In the genomic region with DNA sequence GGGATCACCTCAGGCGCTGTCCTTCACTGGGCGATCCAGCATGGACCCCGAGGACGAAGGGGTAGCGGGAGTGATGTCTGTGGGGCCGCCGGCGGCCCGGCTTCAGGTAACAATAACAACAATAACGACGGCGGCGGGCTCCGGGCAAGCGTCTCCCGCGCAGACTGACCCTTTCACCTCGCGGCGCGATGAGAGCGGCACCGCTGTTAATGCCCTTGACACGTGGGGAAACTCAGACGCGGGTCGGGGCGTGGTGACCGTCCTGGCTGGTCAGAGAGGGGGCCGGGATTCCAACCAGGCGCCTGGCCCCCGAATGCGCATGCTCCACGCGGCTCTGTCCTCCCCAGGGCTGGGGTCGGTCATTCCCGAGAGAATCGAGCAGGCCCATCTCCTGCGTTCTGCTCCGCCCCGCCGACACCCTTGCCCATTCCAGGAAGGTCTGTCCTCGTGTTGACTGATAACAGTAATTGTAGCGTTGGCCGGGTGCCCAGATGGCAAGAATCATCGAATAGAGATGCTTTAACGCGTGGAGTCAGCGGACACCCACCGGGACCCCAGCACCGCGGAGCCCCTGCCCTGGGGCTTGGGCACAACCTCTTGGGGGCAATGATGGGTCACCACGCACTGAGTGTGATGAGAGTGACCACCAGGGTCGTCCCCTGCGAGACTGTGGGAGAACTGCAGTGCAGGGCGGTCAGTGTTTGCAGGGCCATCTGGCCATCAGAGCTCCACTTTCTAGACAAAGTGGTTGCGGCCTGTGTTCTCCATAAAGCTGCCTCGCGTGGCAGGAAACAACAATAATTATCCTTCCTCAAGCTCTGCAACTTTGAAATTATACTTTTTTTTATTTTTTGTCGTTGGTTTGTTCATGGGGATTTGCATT, we compare ENCODE assay signal across 1 cellular context.
TF ChIP-seq lines count a peak whose summit lies in the region.

No MANE protein-coding gene starts in this region.

TF ChIP-seq in HepG2, 621 proteins besides CTCF, POLR2A, EP300 and RAD21 (continued from another document and continues in another):
- TF ChIP-seq, protein P1, sequence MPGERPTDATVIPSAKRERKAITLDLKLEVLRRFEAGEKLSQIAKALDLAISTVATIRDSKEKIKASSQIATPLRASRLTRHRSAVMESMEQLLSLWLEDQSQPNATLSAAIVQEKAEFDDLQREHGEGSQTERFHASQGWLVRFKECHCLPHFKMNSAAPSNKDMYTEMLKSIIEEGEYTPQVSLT (CRISPR knock-in tag; IDR thresholded peaks at IDR 0.05; ENCODE audit: borderline replicate concordance, low read depth), result no peak
- TF ChIP-seq ZSCAN22 (CRISPR knock-in tag; IDR thresholded peaks at IDR 0.05), result no peak
- TF ChIP-seq ZNF17 (CRISPR knock-in tag; IDR thresholded peaks at IDR 0.05), result no peak
- no peak for TF ChIP-seq SMYD3 (CRISPR knock-in tag; IDR thresholded peaks at IDR 0.05)
- TF ChIP-seq, protein P2, sequence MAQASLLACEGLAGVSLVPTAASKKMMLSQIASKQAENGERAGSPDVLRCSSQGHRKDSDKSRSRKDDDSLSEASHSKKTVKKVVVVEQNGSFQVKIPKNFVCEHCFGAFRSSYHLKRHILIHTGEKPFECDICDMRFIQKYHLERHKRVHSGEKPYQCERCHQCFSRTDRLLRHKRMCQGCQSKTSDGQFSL (CRISPR knock-in tag; IDR thresholded peaks at IDR 0.05), result no peak
- TF ChIP-seq, protein P3, sequence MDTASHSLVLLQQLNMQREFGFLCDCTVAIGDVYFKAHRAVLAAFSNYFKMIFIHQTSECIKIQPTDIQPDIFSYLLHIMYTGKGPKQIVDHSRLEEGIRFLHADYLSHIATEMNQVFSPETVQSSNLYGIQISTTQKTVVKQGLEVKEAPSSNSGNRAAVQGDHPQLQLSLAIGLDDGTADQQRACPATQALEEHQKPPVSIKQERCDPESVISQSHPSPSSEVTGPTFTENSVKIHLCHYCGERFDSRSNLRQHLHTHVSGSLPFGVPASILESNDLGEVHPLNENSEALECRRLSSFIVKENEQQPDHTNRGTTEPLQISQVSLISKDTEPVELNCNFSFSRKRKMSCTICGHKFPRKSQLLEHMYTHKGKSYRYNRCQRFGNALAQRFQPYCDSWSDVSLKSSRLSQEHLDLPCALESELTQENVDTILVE (CRISPR knock-in tag; IDR thresholded peaks at IDR 0.05), result no peak
- TF ChIP-seq, protein P4, sequence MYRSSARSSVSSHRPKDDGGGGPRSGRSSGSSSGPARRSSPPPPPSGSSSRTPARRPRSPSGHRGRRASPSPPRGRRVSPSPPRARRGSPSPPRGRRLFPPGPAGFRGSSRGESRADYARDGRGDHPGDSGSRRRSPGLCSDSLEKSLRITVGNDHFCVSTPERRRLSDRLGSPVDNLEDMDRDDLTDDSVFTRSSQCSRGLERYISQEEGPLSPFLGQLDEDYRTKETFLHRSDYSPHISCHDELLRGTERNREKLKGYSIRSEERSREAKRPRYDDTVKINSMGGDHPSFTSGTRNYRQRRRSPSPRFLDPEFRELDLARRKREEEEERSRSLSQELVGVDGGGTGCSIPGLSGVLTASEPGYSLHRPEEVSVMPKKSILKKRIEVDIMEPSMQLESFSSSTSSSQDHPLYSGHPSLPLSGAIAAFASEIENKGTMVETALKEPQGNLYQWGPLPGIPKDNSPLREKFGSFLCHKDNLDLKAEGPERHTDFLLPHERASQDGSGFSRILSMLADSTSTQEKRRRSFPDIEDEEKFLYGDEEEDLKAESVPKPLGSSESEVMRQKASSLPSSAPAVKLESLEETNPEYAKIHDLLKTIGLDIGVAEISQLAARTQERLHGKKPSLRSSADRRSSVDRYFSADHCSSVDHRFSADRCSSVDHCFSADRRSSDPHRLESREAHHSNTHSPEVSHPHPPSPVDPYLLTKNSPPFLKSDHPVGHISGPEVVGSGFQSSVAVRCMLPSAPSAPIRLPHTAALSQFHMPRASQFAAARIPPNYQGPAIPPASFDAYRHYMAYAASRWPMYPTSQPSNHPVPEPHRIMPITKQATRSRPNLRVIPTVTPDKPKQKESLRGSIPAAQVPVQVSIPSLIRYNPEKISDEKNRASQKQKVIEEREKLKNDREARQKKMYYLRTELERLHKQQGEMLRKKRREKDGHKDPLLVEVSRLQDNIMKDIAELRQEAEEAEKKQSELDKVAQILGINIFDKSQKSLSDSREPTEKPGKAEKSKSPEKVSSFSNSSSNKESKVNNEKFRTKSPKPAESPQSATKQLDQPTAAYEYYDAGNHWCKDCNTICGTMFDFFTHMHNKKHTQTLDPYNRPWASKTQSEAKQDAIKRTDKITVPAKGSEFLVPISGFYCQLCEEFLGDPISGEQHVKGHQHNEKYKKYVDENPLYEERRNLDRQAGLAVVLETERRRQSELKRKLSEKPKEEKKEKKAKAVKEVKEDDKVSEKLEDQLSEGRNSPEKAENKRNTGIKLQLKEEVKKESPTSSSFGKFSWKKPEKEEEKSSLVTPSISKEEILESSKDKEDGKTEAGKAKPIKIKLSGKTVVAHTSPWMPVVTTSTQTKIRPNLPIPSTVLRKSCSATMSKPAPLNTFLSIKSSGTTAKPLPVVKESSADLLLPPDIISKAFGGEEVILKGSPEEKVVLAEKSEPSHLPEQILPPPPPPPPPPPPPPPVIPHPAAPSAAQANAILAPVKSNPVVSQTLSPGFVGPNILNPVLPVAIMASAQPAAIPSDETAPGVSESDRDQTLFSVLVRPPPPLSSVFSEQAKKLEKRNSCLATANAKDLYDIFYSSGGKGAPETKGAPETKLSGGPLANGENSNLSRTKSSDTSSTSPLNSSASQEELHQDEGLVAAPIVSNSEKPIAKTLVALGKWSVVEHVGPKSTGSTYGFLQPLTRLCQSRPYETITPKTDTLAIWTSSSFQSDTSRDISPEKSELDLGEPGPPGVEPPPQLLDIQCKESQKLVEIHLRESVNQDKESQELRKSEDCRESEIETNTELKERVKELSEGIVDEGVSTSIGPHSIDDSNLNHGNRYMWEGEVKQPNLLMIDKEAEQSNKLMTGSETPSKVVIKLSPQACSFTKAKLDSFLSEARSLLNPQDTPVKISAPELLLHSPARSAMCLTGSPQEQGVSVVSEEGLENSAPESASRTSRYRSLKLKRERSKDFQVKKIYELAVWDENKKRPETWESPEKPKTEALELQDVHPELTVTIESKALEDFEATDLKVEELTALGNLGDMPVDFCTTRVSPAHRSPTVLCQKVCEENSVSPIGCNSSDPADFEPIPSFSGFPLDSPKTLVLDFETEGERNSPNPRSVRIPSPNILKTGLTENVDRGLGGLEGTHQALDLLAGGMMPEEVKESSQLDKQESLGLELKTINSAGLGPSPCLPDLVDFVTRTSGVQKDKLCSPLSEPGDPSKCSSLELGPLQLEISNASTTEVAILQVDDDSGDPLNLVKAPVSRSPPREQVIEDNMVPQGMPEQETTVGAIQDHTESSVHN (CRISPR knock-in tag; IDR thresholded peaks at IDR 0.05), result no peak; the same call in 1 of the 2 replicates
- TF ChIP-seq ZNF263 (CRISPR knock-in tag; IDR thresholded peaks at IDR 0.05), result peak; percentile 36
- TF ChIP-seq ZNF891 (CRISPR knock-in tag; IDR thresholded peaks at IDR 0.05), result no peak; the same call in 1 of the 2 replicates
- no peak for TF ChIP-seq TBL1XR1 (IDR thresholded peaks at IDR 0.05; ENCODE audit: borderline replicate concordance, low read length, partially characterized antibody)
- no peak for TF ChIP-seq GZF1 (CRISPR knock-in tag; IDR thresholded peaks at IDR 0.05)
- TF ChIP-seq SPEN (CRISPR knock-in tag; IDR thresholded peaks at IDR 0.05; ENCODE audit: low read depth), result peak; percentile 64
- no peak for TF ChIP-seq PHB2 (IDR thresholded peaks at IDR 0.05; ENCODE audit: partially characterized antibody)
- TF ChIP-seq, protein P5, sequence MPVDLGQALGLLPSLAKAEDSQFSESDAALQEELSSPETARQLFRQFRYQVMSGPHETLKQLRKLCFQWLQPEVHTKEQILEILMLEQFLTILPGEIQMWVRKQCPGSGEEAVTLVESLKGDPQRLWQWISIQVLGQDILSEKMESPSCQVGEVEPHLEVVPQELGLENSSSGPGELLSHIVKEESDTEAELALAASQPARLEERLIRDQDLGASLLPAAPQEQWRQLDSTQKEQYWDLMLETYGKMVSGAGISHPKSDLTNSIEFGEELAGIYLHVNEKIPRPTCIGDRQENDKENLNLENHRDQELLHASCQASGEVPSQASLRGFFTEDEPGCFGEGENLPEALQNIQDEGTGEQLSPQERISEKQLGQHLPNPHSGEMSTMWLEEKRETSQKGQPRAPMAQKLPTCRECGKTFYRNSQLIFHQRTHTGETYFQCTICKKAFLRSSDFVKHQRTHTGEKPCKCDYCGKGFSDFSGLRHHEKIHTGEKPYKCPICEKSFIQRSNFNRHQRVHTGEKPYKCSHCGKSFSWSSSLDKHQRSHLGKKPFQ (CRISPR knock-in tag; IDR thresholded peaks at IDR 0.05; ENCODE audit: insufficient replicate concordance), result no peak
- TF ChIP-seq FOXK2 (IDR thresholded peaks at IDR 0.05), result no peak
- TF ChIP-seq ZFP36L1 (CRISPR knock-in tag; IDR thresholded peaks at IDR 0.05), result no peak
- TF ChIP-seq PCBP1 (IDR thresholded peaks at IDR 0.05; ENCODE audit: borderline replicate concordance, low read depth, low read length), result no peak
- no peak for TF ChIP-seq SIN3B (IDR thresholded peaks at IDR 0.05; ENCODE audit: low read length)
- TF ChIP-seq ZFYVE20 (CRISPR knock-in tag; IDR thresholded peaks at IDR 0.05; ENCODE audit: borderline replicate concordance, low read depth), result no peak
- TF ChIP-seq, protein P6, sequence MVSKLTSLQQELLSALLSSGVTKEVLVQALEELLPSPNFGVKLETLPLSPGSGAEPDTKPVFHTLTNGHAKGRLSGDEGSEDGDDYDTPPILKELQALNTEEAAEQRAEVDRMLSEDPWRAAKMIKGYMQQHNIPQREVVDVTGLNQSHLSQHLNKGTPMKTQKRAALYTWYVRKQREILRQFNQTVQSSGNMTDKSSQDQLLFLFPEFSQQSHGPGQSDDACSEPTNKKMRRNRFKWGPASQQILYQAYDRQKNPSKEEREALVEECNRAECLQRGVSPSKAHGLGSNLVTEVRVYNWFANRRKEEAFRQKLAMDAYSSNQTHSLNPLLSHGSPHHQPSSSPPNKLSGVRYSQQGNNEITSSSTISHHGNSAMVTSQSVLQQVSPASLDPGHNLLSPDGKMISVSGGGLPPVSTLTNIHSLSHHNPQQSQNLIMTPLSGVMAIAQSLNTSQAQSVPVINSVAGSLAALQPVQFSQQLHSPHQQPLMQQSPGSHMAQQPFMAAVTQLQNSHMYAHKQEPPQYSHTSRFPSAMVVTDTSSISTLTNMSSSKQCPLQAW (CRISPR knock-in tag; IDR thresholded peaks at IDR 0.05), result no peak
- TF ChIP-seq MLLT10 (CRISPR knock-in tag; IDR thresholded peaks at IDR 0.05), result no peak
- TF ChIP-seq HMG20B (CRISPR knock-in tag; conservative IDR thresholded peaks at IDR 0.05), result no peak
- TF ChIP-seq HNRNPLL (IDR thresholded peaks at IDR 0.05; ENCODE audit: low read depth, low read length, poor library complexity, severe bottlenecking), result no peak
- 0 out of 2 replicates have a peak, but pooled peaks have one; percentile 22 for TF ChIP-seq PHF20 (CRISPR knock-in tag; IDR thresholded peaks at IDR 0.05)
- TF ChIP-seq TEAD2 (CRISPR knock-in tag; IDR thresholded peaks at IDR 0.05), result no peak
- TF ChIP-seq ZSCAN30 (CRISPR knock-in tag; IDR thresholded peaks at IDR 0.05), result peak; percentile 59; the same call in 1 of the 2 replicates
- TF ChIP-seq SMC3 (IDR thresholded peaks at IDR 0.05; ENCODE audit: low read length), result no peak
- TF ChIP-seq DR1 (CRISPR knock-in tag; IDR thresholded peaks at IDR 0.05), result no peak
- TF ChIP-seq CREB1 (IDR thresholded peaks at IDR 0.05), result no peak
- TF ChIP-seq CREB1 (CRISPR knock-in tag; IDR thresholded peaks at IDR 0.05), result 0 out of 2 replicates have a peak, but pooled peaks have one; percentile 7
- TF ChIP-seq TBX3 (IDR thresholded peaks at IDR 0.05; ENCODE audit: borderline replicate concordance), result no peak
- TF ChIP-seq, protein P7, sequence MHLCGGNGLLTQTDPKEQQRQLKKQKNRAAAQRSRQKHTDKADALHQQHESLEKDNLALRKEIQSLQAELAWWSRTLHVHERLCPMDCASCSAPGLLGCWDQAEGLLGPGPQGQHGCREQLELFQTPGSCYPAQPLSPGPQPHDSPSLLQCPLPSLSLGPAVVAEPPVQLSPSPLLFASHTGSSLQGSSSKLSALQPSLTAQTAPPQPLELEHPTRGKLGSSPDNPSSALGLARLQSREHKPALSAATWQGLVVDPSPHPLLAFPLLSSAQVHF (CRISPR knock-in tag; IDR thresholded peaks at IDR 0.05), result no peak
- TF ChIP-seq, protein P8, sequence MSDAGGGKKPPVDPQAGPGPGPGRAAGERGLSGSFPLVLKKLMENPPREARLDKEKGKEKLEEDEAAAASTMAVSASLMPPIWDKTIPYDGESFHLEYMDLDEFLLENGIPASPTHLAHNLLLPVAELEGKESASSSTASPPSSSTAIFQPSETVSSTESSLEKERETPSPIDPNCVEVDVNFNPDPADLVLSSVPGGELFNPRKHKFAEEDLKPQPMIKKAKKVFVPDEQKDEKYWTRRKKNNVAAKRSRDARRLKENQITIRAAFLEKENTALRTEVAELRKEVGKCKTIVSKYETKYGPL (CRISPR knock-in tag; IDR thresholded peaks at IDR 0.05), result no peak
- TF ChIP-seq ZNF761 (CRISPR knock-in tag; conservative IDR thresholded peaks at IDR 0.05), result 0 out of 2 replicates have a peak, but pooled peaks have one; percentile 6
- TF ChIP-seq, protein P9, sequence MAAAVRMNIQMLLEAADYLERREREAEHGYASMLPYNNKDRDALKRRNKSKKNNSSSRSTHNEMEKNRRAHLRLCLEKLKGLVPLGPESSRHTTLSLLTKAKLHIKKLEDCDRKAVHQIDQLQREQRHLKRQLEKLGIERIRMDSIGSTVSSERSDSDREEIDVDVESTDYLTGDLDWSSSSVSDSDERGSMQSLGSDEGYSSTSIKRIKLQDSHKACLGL (CRISPR knock-in tag; IDR thresholded peaks at IDR 0.05), result no peak; the same call in 1 of the 2 replicates
- TF ChIP-seq, protein P10, sequence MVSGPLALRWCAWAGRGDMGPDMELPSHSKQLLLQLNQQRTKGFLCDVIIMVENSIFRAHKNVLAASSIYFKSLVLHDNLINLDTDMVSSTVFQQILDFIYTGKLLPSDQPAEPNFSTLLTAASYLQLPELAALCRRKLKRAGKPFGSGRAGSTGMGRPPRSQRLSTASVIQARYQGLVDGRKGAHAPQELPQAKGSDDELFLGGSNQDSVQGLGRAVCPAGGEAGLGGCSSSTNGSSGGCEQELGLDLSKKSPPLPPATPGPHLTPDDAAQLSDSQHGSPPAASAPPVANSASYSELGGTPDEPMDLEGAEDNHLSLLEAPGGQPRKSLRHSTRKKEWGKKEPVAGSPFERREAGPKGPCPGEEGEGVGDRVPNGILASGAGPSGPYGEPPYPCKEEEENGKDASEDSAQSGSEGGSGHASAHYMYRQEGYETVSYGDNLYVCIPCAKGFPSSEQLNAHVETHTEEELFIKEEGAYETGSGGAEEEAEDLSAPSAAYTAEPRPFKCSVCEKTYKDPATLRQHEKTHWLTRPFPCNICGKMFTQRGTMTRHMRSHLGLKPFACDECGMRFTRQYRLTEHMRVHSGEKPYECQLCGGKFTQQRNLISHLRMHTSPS (CRISPR knock-in tag; IDR thresholded peaks at IDR 0.05; ENCODE audit: low read depth), result no peak
- TF ChIP-seq, protein P11, sequence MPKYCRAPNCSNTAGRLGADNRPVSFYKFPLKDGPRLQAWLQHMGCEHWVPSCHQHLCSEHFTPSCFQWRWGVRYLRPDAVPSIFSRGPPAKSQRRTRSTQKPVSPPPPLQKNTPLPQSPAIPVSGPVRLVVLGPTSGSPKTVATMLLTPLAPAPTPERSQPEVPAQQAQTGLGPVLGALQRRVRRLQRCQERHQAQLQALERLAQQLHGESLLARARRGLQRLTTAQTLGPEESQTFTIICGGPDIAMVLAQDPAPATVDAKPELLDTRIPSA (CRISPR knock-in tag; IDR thresholded peaks at IDR 0.05; ENCODE audit: borderline replicate concordance), result no peak
